Comparison of ENCODE assay signal across 1 cellular context in the genomic region with DNA sequence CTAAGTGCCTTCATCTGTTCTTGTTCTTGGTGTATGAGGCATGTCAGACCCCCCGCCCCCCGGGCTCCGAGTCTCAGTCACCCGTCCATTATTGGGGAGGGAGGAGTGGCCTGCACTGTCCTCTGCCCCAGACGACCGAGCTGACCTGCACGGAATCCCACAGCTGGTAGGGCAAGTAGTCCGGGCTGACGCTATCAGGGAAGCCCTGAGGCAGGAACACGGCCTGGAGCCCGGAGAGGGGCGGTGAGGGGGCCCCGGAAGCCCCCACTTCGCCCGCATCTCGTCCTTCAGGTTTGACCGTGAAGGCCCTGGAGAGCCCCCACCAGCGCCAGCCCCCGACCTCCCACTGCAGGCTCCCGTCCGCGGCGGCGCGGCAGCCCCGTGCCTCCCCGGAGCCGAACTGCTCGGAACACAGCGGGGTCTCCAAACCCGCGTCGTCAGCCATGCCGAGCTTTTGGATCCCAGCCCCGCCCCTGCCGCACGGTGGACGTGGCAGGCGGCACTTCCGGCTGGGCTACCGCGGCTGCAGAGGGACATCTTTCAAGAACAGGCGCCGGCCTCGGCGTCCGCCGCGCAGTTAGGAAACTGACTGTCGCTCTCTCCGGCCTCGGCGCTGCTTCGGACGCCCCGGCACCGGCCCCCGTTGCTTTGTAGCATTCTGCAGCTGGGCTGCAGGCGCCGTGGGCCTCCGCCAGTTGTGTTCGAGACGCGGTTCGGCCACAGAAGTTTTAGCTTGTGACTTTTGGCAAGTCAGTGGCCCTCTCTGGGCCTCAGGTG.
TF ChIP-seq lines count a peak whose summit lies in the region.

A gene (minus strand): TSS at position 463 of the 777 bp plus-strand sequence. CDS start 18 bp downstream, at position 445.

TF ChIP-seq in Ishikawa, 13 proteins besides CTCF, POLR2A, EP300 and RAD21 (continued from another document):
- no peak for TF ChIP-seq FOXM1 (IDR thresholded peaks at IDR 0.05; ENCODE audit: borderline replicate concordance, low read depth)
- peak; percentile 89 for TF ChIP-seq YY1 (IDR thresholded peaks at IDR 0.05; ENCODE audit: low read depth)
- TF ChIP-seq TEAD4 (IDR thresholded peaks at IDR 0.05): peak; percentile 4; the same call in 1 of the 2 replicates
- TF ChIP-seq, protein P1, sequence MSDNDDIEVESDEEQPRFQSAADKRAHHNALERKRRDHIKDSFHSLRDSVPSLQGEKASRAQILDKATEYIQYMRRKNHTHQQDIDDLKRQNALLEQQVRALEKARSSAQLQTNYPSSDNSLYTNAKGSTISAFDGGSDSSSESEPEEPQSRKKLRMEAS (IDR thresholded peaks at IDR 0.05): peak; percentile 88
- TF ChIP-seq, protein P2, sequence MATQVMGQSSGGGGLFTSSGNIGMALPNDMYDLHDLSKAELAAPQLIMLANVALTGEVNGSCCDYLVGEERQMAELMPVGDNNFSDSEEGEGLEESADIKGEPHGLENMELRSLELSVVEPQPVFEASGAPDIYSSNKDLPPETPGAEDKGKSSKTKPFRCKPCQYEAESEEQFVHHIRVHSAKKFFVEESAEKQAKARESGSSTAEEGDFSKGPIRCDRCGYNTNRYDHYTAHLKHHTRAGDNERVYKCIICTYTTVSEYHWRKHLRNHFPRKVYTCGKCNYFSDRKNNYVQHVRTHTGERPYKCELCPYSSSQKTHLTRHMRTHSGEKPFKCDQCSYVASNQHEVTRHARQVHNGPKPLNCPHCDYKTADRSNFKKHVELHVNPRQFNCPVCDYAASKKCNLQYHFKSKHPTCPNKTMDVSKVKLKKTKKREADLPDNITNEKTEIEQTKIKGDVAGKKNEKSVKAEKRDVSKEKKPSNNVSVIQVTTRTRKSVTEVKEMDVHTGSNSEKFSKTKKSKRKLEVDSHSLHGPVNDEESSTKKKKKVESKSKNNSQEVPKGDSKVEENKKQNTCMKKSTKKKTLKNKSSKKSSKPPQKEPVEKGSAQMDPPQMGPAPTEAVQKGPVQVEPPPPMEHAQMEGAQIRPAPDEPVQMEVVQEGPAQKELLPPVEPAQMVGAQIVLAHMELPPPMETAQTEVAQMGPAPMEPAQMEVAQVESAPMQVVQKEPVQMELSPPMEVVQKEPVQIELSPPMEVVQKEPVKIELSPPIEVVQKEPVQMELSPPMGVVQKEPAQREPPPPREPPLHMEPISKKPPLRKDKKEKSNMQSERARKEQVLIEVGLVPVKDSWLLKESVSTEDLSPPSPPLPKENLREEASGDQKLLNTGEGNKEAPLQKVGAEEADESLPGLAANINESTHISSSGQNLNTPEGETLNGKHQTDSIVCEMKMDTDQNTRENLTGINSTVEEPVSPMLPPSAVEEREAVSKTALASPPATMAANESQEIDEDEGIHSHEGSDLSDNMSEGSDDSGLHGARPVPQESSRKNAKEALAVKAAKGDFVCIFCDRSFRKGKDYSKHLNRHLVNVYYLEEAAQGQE (IDR thresholded peaks at IDR 0.05; ENCODE audit: low read depth): peak; percentile 12; the same call in 1 of the 2 replicates
- TF ChIP-seq CREB1 (IDR thresholded peaks at IDR 0.05; ENCODE audit: low read depth): peak; percentile 52; the same call in 1 of the 2 replicates
- peak; percentile 72; the same call in 1 of the 2 replicates for TF ChIP-seq ZBTB7A (IDR thresholded peaks at IDR 0.05; ENCODE audit: low read depth)
- no peak for TF ChIP-seq CEBPB (IDR thresholded peaks at IDR 0.05)
- peak; percentile 96 for TF ChIP-seq TAF1 (IDR thresholded peaks at IDR 0.05; ENCODE audit: low read depth)
